In genomic region chr1:89605692-89606091, GRCh38 we compare ENCODE assay signal across 11 cellular contexts. TPM values are rescaled to one million over a fixed set of nuclear protein-coding genes. Genes with fewer than 3 reads are reported as not detected.
A peak's percentile ranks its signal among the peaks of the same experiment; 100 is the strongest.
DNase-seq lines count a peak whose midpoint lies in the region; ATAC-seq and TF ChIP-seq lines count a peak whose summit lies in the region.
"Had no signal": no experiment of that assay in that cellular context is flagged by ENCODE, and none has a peak within 500 bp of the region (broad histone marks: within the 10 kb centered on the region; RNA-seq: fewer than 3 reads in every experiment).

No MANE protein-coding gene starts in this region.

- no peak for ATAC-seq in activated CD8-positive, alpha-beta memory T cell treated with anti-CD3 and anti-CD28 coated beads, Interleukin-2, amount 10 ng/mL, durations not matched to agents 7 days and 5 days
- ATAC-seq in RWPE2 (ENCODE audit: low read depth) (peak; percentile 72), GM21390 (IDR thresholded peaks at IDR 0.05; ENCODE audit: unreplicated experiment) (no peak), gastrocnemius medialis (no peak)
- ATAC-seq: WTC11 had no signal

- no peak overlapping the region for H3K27ac ChIP-seq in RWPE2 (ENCODE audit: poor library complexity, severe bottlenecking)
- peak overlapping the region; percentile 91 for H3K27ac ChIP-seq in effector memory CD4-positive, alpha-beta T cell (ENCODE audit: insufficient read depth, low read length, poor library complexity, severe bottlenecking)
- H3K27ac ChIP-seq in spleen: peak overlapping the region in 6 of 8 donors; percentile 13 to 77 (median 62)
- H3K27ac ChIP-seq in gastrocnemius medialis: peak overlapping the region in 1 of 4 donors; percentile 63

- CTCF ChIA-PET in activated CD8-positive, alpha-beta memory T cell treated with anti-CD3 and anti-CD28 coated beads, Interleukin-2, amount 10 ng/mL, durations not matched to agents 7 days and 5 days (lab: Charles Lee): interaction anchor here (1.1 to 3.1 kb wide), 2 partner anchors 8 to 157 kb away, joined by 3 to 19 read pairs; no protein-coding TSS in a partner anchor

- H3K4me1 Mint-ChIP-seq in activated CD8-positive, alpha-beta memory T cell treated with anti-CD3 and anti-CD28 coated beads, Interleukin-2, amount 10 ng/mL, durations not matched to agents 7 days and 5 days: peaks cover 90% of the 10 kb centered on the region

- peaks cover 12% of the 10 kb centered on the region for H3K36me3 Mint-ChIP-seq in activated CD8-positive, alpha-beta memory T cell treated with anti-CD3 and anti-CD28 coated beads, Interleukin-2, amount 10 ng/mL, durations not matched to agents 7 days and 5 days
- H3K36me3 Mint-ChIP-seq: WTC11 had no signal

- no peak for TF ChIP-seq CTCF in RWPE2 (IDR thresholded peaks at IDR 0.05; ENCODE audit: poor library complexity, severe bottlenecking)
- TF ChIP-seq CTCF in spleen (IDR thresholded peaks at IDR 0.05 in 8 of 11, conservative IDR thresholded peaks at IDR 0.05 in 3 of 11): no peak
- no peak for TF ChIP-seq CTCF in gastrocnemius medialis (IDR thresholded peaks at IDR 0.05 in 4 of 5, conservative IDR thresholded peaks at IDR 0.05 in 1 of 5)

- H3K36me3 ChIP-seq in RWPE2 (ENCODE audit: low read depth) (no peaks in the 10 kb centered on the region), spleen (no peaks in the 10 kb centered on the region), H7 (replicated peaks; ENCODE audit: control insufficient read depth, insufficient read depth, low read length) (no peaks in the 10 kb centered on the region), gastrocnemius medialis (no peaks in the 10 kb centered on the region)
- no peaks in the 10 kb centered on the region for H3K36me3 ChIP-seq in effector memory CD4-positive, alpha-beta T cell (ENCODE audit: control insufficient read depth, insufficient read depth, low read length)

- H3K4me1 ChIP-seq in RWPE2 (ENCODE audit: insufficient read depth, poor library complexity, severe bottlenecking): peaks cover 42% of the 10 kb centered on the region
- peaks cover 73% of the 10 kb centered on the region for H3K4me1 ChIP-seq in effector memory CD4-positive, alpha-beta T cell (ENCODE audit: control insufficient read depth, insufficient read depth, low read length, poor library complexity, severe bottlenecking)
- H3K4me1 ChIP-seq in spleen: peaks cover 5 to 78% (median 26%) of the 10 kb centered on the region in 6 donors
- H3K4me1 ChIP-seq in gastrocnemius medialis: peaks cover 15 to 40% of the 10 kb centered on the region in 2 donors

- no peaks in the 10 kb centered on the region for H3K9me3 Mint-ChIP-seq in activated CD8-positive, alpha-beta memory T cell treated with anti-CD3 and anti-CD28 coated beads, Interleukin-2, amount 10 ng/mL, durations not matched to agents 7 days and 5 days (ENCODE audit: low read depth)
- H3K9me3 Mint-ChIP-seq: WTC11 had no signal

- TF ChIP-seq POLR2A in spleen (IDR thresholded peaks at IDR 0.05) (no peak), gastrocnemius medialis (IDR thresholded peaks at IDR 0.05) (no peak)

- intact Hi-C loops in spleen (cut with DNase I; ENCODE audit: low total_unique reads) (no loop called here), gastrocnemius medialis (cut with DNase I; ENCODE audit: low total_unique reads) (no loop called here)

- in situ Hi-C loops in gastrocnemius medialis (cut with MboI; ENCODE audit: low sequenced_read_pairs in 4 of 4): no loop called here

- H3K4me3 ChIP-seq in RWPE2 (ENCODE audit: severe bottlenecking) (no peak overlapping the region), spleen (no peak overlapping the region), H7 (ENCODE audit: insufficient read depth, low read depth, low read length) (no peak overlapping the region), gastrocnemius medialis (no peak overlapping the region)
- H3K4me3 ChIP-seq in effector memory CD4-positive, alpha-beta T cell (ENCODE audit: insufficient read depth, low read depth, low read length, poor library complexity, severe bottlenecking): no peak overlapping the region

- no peak for DNase-seq in activated CD8-positive, alpha-beta memory T cell treated with anti-CD3 and anti-CD28 coated beads, Interleukin-2, amount 10 ng/mL, durations not matched to agents 7 days and 5 days
- no peak for DNase-seq in activated CD8-positive, alpha-beta memory T cell treated with anti-CD3 and anti-CD28 coated beads, Interleukin-2, amount 50 U/mL, for 48 hours
- DNase-seq in RWPE2 (ENCODE audit: low spot score) (peak; percentile 70), spleen (no peak), H7 (no peak), gastrocnemius medialis (no peak)
- DNase-seq in effector memory CD4-positive, alpha-beta T cell: no peak
- DNase-seq: cerebellar nuclear complex, NCI-H524 treated with DMSO at 0.1 percent for 48 hours had no signal

- H3K9me3 ChIP-seq in RWPE2 (ENCODE audit: severe bottlenecking) (no peaks in the 10 kb centered on the region), spleen (no peaks in the 10 kb centered on the region), gastrocnemius medialis (no peaks in the 10 kb centered on the region)
- no peaks in the 10 kb centered on the region for H3K9me3 ChIP-seq in effector memory CD4-positive, alpha-beta T cell (ENCODE audit: control insufficient read depth, low read length)

- H3K27ac Mint-ChIP-seq in activated CD8-positive, alpha-beta memory T cell treated with anti-CD3 and anti-CD28 coated beads, Interleukin-2, amount 10 ng/mL, durations not matched to agents 7 days and 5 days: peak overlapping the region; percentile 98
- H3K27ac Mint-ChIP-seq: WTC11 had no signal

- no peaks in the 10 kb centered on the region for H3K27me3 Mint-ChIP-seq in activated CD8-positive, alpha-beta memory T cell treated with anti-CD3 and anti-CD28 coated beads, Interleukin-2, amount 10 ng/mL, durations not matched to agents 7 days and 5 days

- no peak overlapping the region for H3K4me3 Mint-ChIP-seq in activated CD8-positive, alpha-beta memory T cell treated with anti-CD3 and anti-CD28 coated beads, Interleukin-2, amount 10 ng/mL, durations not matched to agents 7 days and 5 days
- H3K4me3 Mint-ChIP-seq: WTC11 had no signal

- WGBS in spleen, 5 donors: 65 to 88% (median 84%) methylated on average over 2 of the region's 2 CpGs

- H3K27me3 ChIP-seq in RWPE2 (ENCODE audit: insufficient read depth, poor library complexity, severe bottlenecking) (no peaks in the 10 kb centered on the region), spleen (replicated peaks in 1 of 7) (no peaks in the 10 kb centered on the region), H7 (ENCODE audit: control insufficient read depth, insufficient read depth, low read length) (no peaks in the 10 kb centered on the region), gastrocnemius medialis (no peaks in the 10 kb centered on the region)
- no peaks in the 10 kb centered on the region for H3K27me3 ChIP-seq in effector memory CD4-positive, alpha-beta T cell (replicated peaks; ENCODE audit: control insufficient read depth, insufficient read depth, low read length, poor library complexity, severe bottlenecking)

RNA-seq across cellular contexts. Expression of gene LRRC8C, which starts 27.2 kb away (rescaled TPM):
- 10 to 100 TPM; 43.5 to 44.3 TPM for total RNA-seq in activated CD8-positive, alpha-beta memory T cell treated with anti-CD3 and anti-CD28 coated beads, Interleukin-2, amount 10 ng/mL, durations not matched to agents 7 days and 5 days
- total RNA-seq in spleen: 10 to 100 TPM; 16.0 to 33.0 (median 27.8) TPM
- 1 to 10 TPM; 3.7 to 3.9 (median 3.7) TPM for polyA plus RNA-seq in spleen
- 1.2 and 1.3 TPM in 2 replicates for total RNA-seq in H7 (2014; rRNA removed; shearing (Covaris generic))
- 1 to 10 TPM; 2.9 to 5.8 (median 4.1) TPM for total RNA-seq in gastrocnemius medialis
